16 cellular contexts compared by ENCODE assay signal in genomic region chr14:72513346-72513745, GRCh38.
"Had no signal": no experiment of that assay in that cellular context is flagged by ENCODE, and none has a peak within 500 bp of the region (broad histone marks: within the 10 kb centered on the region; RNA-seq: fewer than 3 reads in every experiment).

No MANE protein-coding gene starts in this region.

- H3K79me2 ChIP-seq: hepatocyte had no signal

- ATAC-seq: activated CD4-positive, alpha-beta T cell treated with anti-CD3 and anti-CD28 coated beads for 36 hours; naive thymus-derived CD8-positive, alpha-beta T cell had no signal

- H3K4me3 Mint-ChIP-seq: activated CD4-positive, alpha-beta memory T cell treated with anti-CD3 and anti-CD28 coated beads, Interleukin-2, amount 10 ng/mL, durations not matched to agents 7 days and 5 days; activated CD4-positive, alpha-beta T cell treated with anti-CD3 and anti-CD28 coated beads for 36 hours; activated naive CD4-positive, alpha-beta T cell treated with anti-CD3 and anti-CD28 coated beads, Interleukin-2, amount 10 ng/mL, durations not matched to agents 7 days and 5 days; WTC11 had no signal

- H3K27ac Mint-ChIP-seq: activated CD4-positive, alpha-beta memory T cell treated with anti-CD3 and anti-CD28 coated beads, Interleukin-2, amount 10 ng/mL, durations not matched to agents 7 days and 5 days; activated CD4-positive, alpha-beta T cell treated with anti-CD3 and anti-CD28 coated beads for 36 hours; activated naive CD4-positive, alpha-beta T cell treated with anti-CD3 and anti-CD28 coated beads, Interleukin-2, amount 10 ng/mL, durations not matched to agents 7 days and 5 days; naive thymus-derived CD8-positive, alpha-beta T cell; WTC11 had no signal

- H3K27me3 ChIP-seq: ascending aorta, tibial artery had no signal

- H3K27ac ChIP-seq: ascending aorta, hepatocyte, psoas muscle had no signal

- H3K9me3 ChIP-seq: ascending aorta, psoas muscle, tibial artery had no signal

- H3K27me3 Mint-ChIP-seq: activated CD4-positive, alpha-beta T cell treated with anti-CD3 and anti-CD28 coated beads for 36 hours had no signal

- H3K36me3 Mint-ChIP-seq: activated naive CD4-positive, alpha-beta T cell treated with anti-CD3 and anti-CD28 coated beads, Interleukin-2, amount 10 ng/mL, durations not matched to agents 7 days and 5 days; naive thymus-derived CD8-positive, alpha-beta T cell; WTC11 had no signal

- H2AFZ ChIP-seq: hepatocyte had no signal

- H3K4me3 ChIP-seq: ascending aorta, hepatocyte, psoas muscle, smooth muscle cell, tibial artery had no signal

- H3K4me2 ChIP-seq: hepatocyte, smooth muscle cell had no signal

- DNase-seq: activated CD4-positive, alpha-beta memory T cell treated with anti-CD3 and anti-CD28 coated beads, Interleukin-2, amount 10 ng/mL, durations not matched to agents 7 days and 5 days; activated CD8-positive, alpha-beta memory T cell treated with anti-CD3 and anti-CD28 coated beads, Interleukin-2, amount 50 U/mL, for 48 hours; activated effector memory CD4-positive, alpha-beta T cell treated with Interleukin-2 at 50 U/mL for 16 hours; activated naive CD4-positive, alpha-beta T cell treated with anti-CD3 and anti-CD28 coated beads, Interleukin-2, amount 10 ng/mL, durations not matched to agents 7 days and 5 days; activated T-cell treated with anti-CD3 and anti-CD28 coated beads, Interleukin-2, amount 50 U/mL, for 48 hours; effector CD4-positive, alpha-beta T cell; left cardiac atrium; psoas muscle; stimulated activated naive CD4-positive, alpha-beta T cell treated with Interleukin-2 at 50 U/mL for 16 hours; tibial artery had no signal

- H3K36me3 ChIP-seq: ascending aorta, tibial artery had no signal

- H3K9me3 Mint-ChIP-seq: activated CD4-positive, alpha-beta memory T cell treated with anti-CD3 and anti-CD28 coated beads, Interleukin-2, amount 10 ng/mL, durations not matched to agents 7 days and 5 days; activated naive CD4-positive, alpha-beta T cell treated with anti-CD3 and anti-CD28 coated beads, Interleukin-2, amount 10 ng/mL, durations not matched to agents 7 days and 5 days; naive thymus-derived CD8-positive, alpha-beta T cell; WTC11 had no signal
